ENCODE assay signal across 13 cellular contexts in the genomic region with DNA sequence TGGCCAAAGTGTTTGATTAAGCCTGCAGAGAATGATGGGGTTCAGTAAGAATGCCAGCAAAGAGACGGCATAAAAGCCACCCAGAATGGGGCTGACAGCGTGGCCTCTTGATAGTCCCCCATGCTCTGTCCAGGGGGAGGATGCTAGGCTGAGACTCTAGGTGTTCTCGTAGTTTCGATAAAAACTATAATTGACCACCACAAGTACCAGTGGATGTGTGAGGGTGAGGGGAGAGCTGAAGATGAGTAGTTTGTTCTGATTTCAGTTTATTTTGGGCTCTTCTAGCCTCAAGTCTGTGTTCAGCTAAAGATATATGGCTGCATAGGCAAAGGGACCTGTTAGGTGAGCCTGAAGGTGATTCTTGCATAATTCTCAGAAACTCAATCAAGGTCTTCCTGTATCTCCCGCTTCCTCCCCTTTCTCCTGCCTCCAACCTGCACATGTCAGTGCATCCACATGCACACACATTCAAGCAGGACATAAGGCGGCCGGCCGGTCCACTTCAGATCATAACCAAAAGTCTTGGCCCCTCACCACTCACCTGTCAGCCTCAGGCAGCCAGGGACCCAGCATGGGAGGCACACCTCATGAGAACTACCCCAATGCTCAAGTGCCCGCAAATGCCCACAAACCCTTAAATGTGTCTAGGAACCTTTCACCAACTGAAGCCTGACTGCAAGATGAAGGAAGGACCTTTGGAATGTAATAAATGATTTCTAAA. TPM values are rescaled to one million over a fixed set of nuclear protein-coding genes. Genes with fewer than 3 reads are reported as not detected.
DNase-seq lines count a peak whose midpoint lies in the region; ATAC-seq, FAIRE-seq and TF ChIP-seq lines count a peak whose summit lies in the region.
"Had no signal": no experiment of that assay in that cellular context is flagged by ENCODE, and none has a peak within 500 bp of the region (broad histone marks: within the 10 kb centered on the region; RNA-seq: fewer than 3 reads in every experiment).

No MANE protein-coding gene starts in this region.

- peaks cover 16 to 42% (median 31%) of the 10 kb centered on the region in 3 donors for H3K27me3 Mint-ChIP-seq in immature natural killer cell (ENCODE audit: low read depth in 3 of 3)

- peaks cover 79% of the 10 kb centered on the region for H4K20me1 ChIP-seq in DND-41 (ENCODE audit: insufficient read depth, low read length)

- H3K4me2 ChIP-seq in DND-41 (ENCODE audit: insufficient read depth, low read length) = peak overlapping the region; percentile 71

- intact Hi-C loops in uterus (cut with DNase I; ENCODE audit: low total_unique reads) = no loop called here

- H3K36me3 ChIP-seq in DND-41 (ENCODE audit: insufficient read depth, low read length) = peaks cover 10% of the 10 kb centered on the region; the same call in 1 of the 2 replicates
- H3K36me3 ChIP-seq in KOPT-K1 (ENCODE audit: insufficient read depth, low read length) = no peaks in the 10 kb centered on the region; the same call in 1 of the 2 replicates
- no peaks in the 10 kb centered on the region for H3K36me3 ChIP-seq in uterus
- H3K36me3 ChIP-seq: esophagus muscularis mucosa, thyroid gland had no signal

- H3K9me3 ChIP-seq in DND-41 (ENCODE audit: insufficient read depth, low read length, severe bottlenecking) (no peaks in the 10 kb centered on the region), KOPT-K1 (ENCODE audit: insufficient read depth, low read length, poor library complexity, severe bottlenecking) (no peaks in the 10 kb centered on the region), uterus (no peaks in the 10 kb centered on the region)
- H3K9me3 ChIP-seq: esophagus muscularis mucosa, thyroid gland had no signal

- peaks cover 0 to 6% (median 0%) of the 10 kb centered on the region in 6 donors for H3K9me3 Mint-ChIP-seq in immature natural killer cell

- peaks cover 99 to 100% of the 10 kb centered on the region in 2 donors for H3K4me1 Mint-ChIP-seq in immature natural killer cell

- peak overlapping the region; percentile 13 for H3K9ac ChIP-seq in DND-41 (ENCODE audit: low read depth, low read length)

- peak overlapping the region in 1 of 2 experiments; percentile 31; a peak in 2 of 4 replicates for H3K4me3 ChIP-seq in DND-41 (ENCODE audit: low read depth in 1 of 2, low read length in 2 of 2)
- H3K4me3 ChIP-seq in uterus = no peak overlapping the region
- H3K4me3 ChIP-seq: esophagus muscularis mucosa, thyroid gland had no signal

- no peak for FAIRE-seq in H54 (lab: Jason Lieb, UNC)
- FAIRE-seq: HepG2, TTC549 had no signal

- H3K4me3 Mint-ChIP-seq in immature natural killer cell = peak overlapping the region; percentile 70 to 90 (median 89)

- no peak for DNase-seq in DND-41
- DNase-seq in immature natural killer cell = no peak
- DNase-seq in NCI-H1694 (lab: John Stamatoyannopoulos, UW) = no peak
- DNase-seq in uterus = no peak
- DNase-seq in H54 (ENCODE audit: insufficient read length, low spot score) = no peak
- DNase-seq: Calu3, thyroid gland had no signal

- H3K27me3 ChIP-seq in DND-41 (ENCODE audit: insufficient read depth, low read length, poor library complexity) (no peaks in the 10 kb centered on the region), uterus (no peaks in the 10 kb centered on the region)
- H3K27me3 ChIP-seq: esophagus muscularis mucosa, thyroid gland had no signal

- peak overlapping the region; percentile 75 for H3K27ac ChIP-seq in DND-41 (ENCODE audit: low read length)
- H3K27ac ChIP-seq in KOPT-K1 (ENCODE audit: low read depth, low read length, poor library complexity, severe bottlenecking) = peak overlapping the region; percentile 76
- H3K27ac ChIP-seq in uterus = peak overlapping the region in 1 of 2 donors; percentile 49
- H3K27ac ChIP-seq: thyroid gland had no signal

- H3K36me3 Mint-ChIP-seq in immature natural killer cell = peaks cover 0 to 9% (median 6%) of the 10 kb centered on the region in 3 donors

- ATAC-seq in DND-41 (ENCODE audit: insufficient read depth, low read depth) (peak; percentile 2; the same call in 2 of the 3 replicates), GM19452 (IDR thresholded peaks at IDR 0.05; ENCODE audit: unreplicated experiment) (peak; percentile 7), HG02763 (IDR thresholded peaks at IDR 0.05; ENCODE audit: unreplicated experiment) (no peak)
- ATAC-seq: HepG2 had no signal

- H3K4me1 ChIP-seq in DND-41 (ENCODE audit: insufficient read depth, low read length) (peaks cover 88% of the 10 kb centered on the region), uterus (no peaks in the 10 kb centered on the region)

- H3K79me2 ChIP-seq in DND-41 (ENCODE audit: insufficient read depth, low read length) = peaks cover 88% of the 10 kb centered on the region

- TF ChIP-seq POLR2A in uterus (IDR thresholded peaks at IDR 0.05) (no peak), H54 (IDR thresholded peaks at IDR 0.05; ENCODE audit: low read depth, low read length) (no peak)

- H3K27ac Mint-ChIP-seq in immature natural killer cell = peak overlapping the region; percentile 83 to 98 (median 96)

- TF ChIP-seq CTCF in DND-41 (IDR thresholded peaks at IDR 0.05; ENCODE audit: borderline replicate concordance, extremely low read depth, low read length, poor library complexity, severe bottlenecking) (no peak), uterus (IDR thresholded peaks at IDR 0.05) (no peak)

- H2AFZ ChIP-seq in DND-41 (ENCODE audit: low read depth, low read length) = no peak overlapping the region

RNA-seq across cellular contexts. Expression of a gene that starts 31.2 kb away (rescaled TPM):
- polyA plus RNA-seq in immature natural killer cell = 100 to 1,000 TPM in 1 of 3 donors, 10 to 100 TPM in 2; 52.2 to 113 (median 61.1) TPM
- total RNA-seq in uterus = 10 to 100 TPM; 12.4 to 56.0 (median 22.5) TPM
- total RNA-seq: HepG2 had no signal
- polyA plus RNA-seq: HepG2 had no signal
